Comparison of ENCODE assay signal across 8 cellular contexts in the genomic region with DNA sequence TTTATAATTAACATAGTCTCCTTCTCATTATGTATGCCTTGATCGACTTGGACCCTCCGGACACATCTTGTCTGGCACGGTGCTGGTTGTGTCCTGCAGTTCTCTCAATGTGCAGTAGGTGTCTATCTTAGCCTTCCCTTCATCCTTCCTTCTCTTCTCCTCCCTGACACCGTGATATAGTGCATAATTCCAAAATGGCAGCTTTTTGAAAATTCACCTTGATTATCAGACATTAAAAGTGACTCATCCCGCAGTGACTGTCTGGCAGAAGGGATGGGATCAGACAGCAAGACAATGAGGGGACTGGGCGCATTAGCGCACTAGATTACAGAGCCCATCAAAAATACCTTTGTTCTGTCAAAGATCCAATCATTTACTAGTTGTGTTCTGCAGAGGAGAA.
A peak's percentile ranks its signal among the peaks of the same experiment; 100 is the strongest.
DNase-seq lines count a peak whose midpoint lies in the region; ATAC-seq and TF ChIP-seq lines count a peak whose summit lies in the region.

No MANE protein-coding gene starts in this region.

- TF ChIP-seq CTCF in GM23338 (conservative IDR thresholded peaks at IDR 0.05; ENCODE audit: low read depth in 2 of 2), result peak; percentile 78 to 85
- no peak for TF ChIP-seq CTCF in lung (IDR thresholded peaks at IDR 0.05; ENCODE audit: control extremely low read depth, extremely low read depth)
- no peak for TF ChIP-seq CTCF in natural killer cell (IDR thresholded peaks at IDR 0.05)

- WGBS in lung, 2 donors, result 37 to 38% methylated on average over 7 of the region's 7 CpGs

- no peaks in the 10 kb centered on the region for H4K20me1 ChIP-seq in GM23338 (replicated peaks; ENCODE audit: insufficient read depth)

- H3K4me3 Mint-ChIP-seq in GM23338, result no peak overlapping the region
- no peak overlapping the region for H3K4me3 Mint-ChIP-seq in natural killer cell

- no peaks in the 10 kb centered on the region for H3K9me3 ChIP-seq in lung (ENCODE audit: control insufficient read depth in 2 of 2, insufficient read depth in 1 of 2, low read length in 1 of 2)

- no peaks in the 10 kb centered on the region for H3K79me2 ChIP-seq in GM23338 (replicated peaks; ENCODE audit: insufficient read depth)

- H3K9me2 ChIP-seq in GM23338 (ENCODE audit: insufficient read depth), result no peaks in the 10 kb centered on the region

- H3K4me3 ChIP-seq in GM23338 (no peak overlapping the region), lung (no peak overlapping the region)

- H3K4me1 ChIP-seq in GM23338 (ENCODE audit: insufficient read depth) (no peaks in the 10 kb centered on the region), lung (ENCODE audit: control insufficient read depth in 2 of 2, insufficient read depth in 2 of 2, low read length in 2 of 2) (no peaks in the 10 kb centered on the region)

- H3F3A ChIP-seq in GM23338 (replicated peaks; ENCODE audit: low read depth), result no peaks in the 10 kb centered on the region

- H3K36me3 ChIP-seq in GM23338 (ENCODE audit: insufficient read depth), result no peaks in the 10 kb centered on the region
- H3K36me3 ChIP-seq in lung (ENCODE audit: control insufficient read depth in 2 of 2, insufficient read depth in 2 of 2, low read length in 2 of 2), result no peaks in the 10 kb centered on the region

- ATAC-seq in GM23338 (peak; percentile 93), lung (ENCODE audit: insufficient read depth, low FRiP score) (peak; percentile 89), GM18520 (IDR thresholded peaks at IDR 0.05; ENCODE audit: unreplicated experiment) (no peak), natural killer cell (no peak)

- H3K36me3 Mint-ChIP-seq in GM23338 (ENCODE audit: low read depth) (no peaks in the 10 kb centered on the region), natural killer cell (no peaks in the 10 kb centered on the region)

- H3K27ac Mint-ChIP-seq in GM23338, result no peak overlapping the region
- no peak overlapping the region for H3K27ac Mint-ChIP-seq in natural killer cell

- no peaks in the 10 kb centered on the region for H3K4me1 Mint-ChIP-seq in GM23338
- peaks cover 4 to 5% of the 10 kb centered on the region in 2 donors for H3K4me1 Mint-ChIP-seq in natural killer cell

- no peak overlapping the region for H2AFZ ChIP-seq in GM23338

- intact Hi-C loops in natural killer cell (cut with micrococcal nuclease), result no loop called here

- H3K27me3 ChIP-seq in GM23338 (ENCODE audit: insufficient read depth), result no peaks in the 10 kb centered on the region
- H3K27me3 ChIP-seq in lung (ENCODE audit: control insufficient read depth, insufficient read depth), result no peaks in the 10 kb centered on the region

- H3K27me3 Mint-ChIP-seq in GM23338 (ENCODE audit: insufficient read depth, low read depth, poor library complexity) (peaks cover 2% of the 10 kb centered on the region), natural killer cell (ENCODE audit: low read depth in 2 of 2) (no peaks in the 10 kb centered on the region)

- H3K9me3 Mint-ChIP-seq in GM23338 (no peaks in the 10 kb centered on the region), natural killer cell (no peaks in the 10 kb centered on the region)

- no peak overlapping the region for H3K27ac ChIP-seq in GM23338 (ENCODE audit: low read depth)
- H3K27ac ChIP-seq in lung (ENCODE audit: low read depth in 1 of 2, low read length in 1 of 2), result no peak overlapping the region

- DNase-seq in CMK (ENCODE audit: low read depth) (peak; percentile 18), GM23338 (ENCODE audit: low spot score) (peak; percentile 62), NCI-H460 (ENCODE audit: extremely low read depth, low read depth) (peak; percentile 40), cerebellum (ENCODE audit: low spot score) (peak; percentile 12), lung (ENCODE audit: low spot score) (no peak), OCI-M2 (lab: John Stamatoyannopoulos, UW; ENCODE audit: unreplicated experiment) (no peak), natural killer cell (no peak)

- no peak overlapping the region for H3K4me2 ChIP-seq in GM23338

TF ChIP-seq in GM23338, 12 proteins besides CTCF, POLR2A, EP300 and RAD21 (continues in another document):
- TF ChIP-seq, protein P1, sequence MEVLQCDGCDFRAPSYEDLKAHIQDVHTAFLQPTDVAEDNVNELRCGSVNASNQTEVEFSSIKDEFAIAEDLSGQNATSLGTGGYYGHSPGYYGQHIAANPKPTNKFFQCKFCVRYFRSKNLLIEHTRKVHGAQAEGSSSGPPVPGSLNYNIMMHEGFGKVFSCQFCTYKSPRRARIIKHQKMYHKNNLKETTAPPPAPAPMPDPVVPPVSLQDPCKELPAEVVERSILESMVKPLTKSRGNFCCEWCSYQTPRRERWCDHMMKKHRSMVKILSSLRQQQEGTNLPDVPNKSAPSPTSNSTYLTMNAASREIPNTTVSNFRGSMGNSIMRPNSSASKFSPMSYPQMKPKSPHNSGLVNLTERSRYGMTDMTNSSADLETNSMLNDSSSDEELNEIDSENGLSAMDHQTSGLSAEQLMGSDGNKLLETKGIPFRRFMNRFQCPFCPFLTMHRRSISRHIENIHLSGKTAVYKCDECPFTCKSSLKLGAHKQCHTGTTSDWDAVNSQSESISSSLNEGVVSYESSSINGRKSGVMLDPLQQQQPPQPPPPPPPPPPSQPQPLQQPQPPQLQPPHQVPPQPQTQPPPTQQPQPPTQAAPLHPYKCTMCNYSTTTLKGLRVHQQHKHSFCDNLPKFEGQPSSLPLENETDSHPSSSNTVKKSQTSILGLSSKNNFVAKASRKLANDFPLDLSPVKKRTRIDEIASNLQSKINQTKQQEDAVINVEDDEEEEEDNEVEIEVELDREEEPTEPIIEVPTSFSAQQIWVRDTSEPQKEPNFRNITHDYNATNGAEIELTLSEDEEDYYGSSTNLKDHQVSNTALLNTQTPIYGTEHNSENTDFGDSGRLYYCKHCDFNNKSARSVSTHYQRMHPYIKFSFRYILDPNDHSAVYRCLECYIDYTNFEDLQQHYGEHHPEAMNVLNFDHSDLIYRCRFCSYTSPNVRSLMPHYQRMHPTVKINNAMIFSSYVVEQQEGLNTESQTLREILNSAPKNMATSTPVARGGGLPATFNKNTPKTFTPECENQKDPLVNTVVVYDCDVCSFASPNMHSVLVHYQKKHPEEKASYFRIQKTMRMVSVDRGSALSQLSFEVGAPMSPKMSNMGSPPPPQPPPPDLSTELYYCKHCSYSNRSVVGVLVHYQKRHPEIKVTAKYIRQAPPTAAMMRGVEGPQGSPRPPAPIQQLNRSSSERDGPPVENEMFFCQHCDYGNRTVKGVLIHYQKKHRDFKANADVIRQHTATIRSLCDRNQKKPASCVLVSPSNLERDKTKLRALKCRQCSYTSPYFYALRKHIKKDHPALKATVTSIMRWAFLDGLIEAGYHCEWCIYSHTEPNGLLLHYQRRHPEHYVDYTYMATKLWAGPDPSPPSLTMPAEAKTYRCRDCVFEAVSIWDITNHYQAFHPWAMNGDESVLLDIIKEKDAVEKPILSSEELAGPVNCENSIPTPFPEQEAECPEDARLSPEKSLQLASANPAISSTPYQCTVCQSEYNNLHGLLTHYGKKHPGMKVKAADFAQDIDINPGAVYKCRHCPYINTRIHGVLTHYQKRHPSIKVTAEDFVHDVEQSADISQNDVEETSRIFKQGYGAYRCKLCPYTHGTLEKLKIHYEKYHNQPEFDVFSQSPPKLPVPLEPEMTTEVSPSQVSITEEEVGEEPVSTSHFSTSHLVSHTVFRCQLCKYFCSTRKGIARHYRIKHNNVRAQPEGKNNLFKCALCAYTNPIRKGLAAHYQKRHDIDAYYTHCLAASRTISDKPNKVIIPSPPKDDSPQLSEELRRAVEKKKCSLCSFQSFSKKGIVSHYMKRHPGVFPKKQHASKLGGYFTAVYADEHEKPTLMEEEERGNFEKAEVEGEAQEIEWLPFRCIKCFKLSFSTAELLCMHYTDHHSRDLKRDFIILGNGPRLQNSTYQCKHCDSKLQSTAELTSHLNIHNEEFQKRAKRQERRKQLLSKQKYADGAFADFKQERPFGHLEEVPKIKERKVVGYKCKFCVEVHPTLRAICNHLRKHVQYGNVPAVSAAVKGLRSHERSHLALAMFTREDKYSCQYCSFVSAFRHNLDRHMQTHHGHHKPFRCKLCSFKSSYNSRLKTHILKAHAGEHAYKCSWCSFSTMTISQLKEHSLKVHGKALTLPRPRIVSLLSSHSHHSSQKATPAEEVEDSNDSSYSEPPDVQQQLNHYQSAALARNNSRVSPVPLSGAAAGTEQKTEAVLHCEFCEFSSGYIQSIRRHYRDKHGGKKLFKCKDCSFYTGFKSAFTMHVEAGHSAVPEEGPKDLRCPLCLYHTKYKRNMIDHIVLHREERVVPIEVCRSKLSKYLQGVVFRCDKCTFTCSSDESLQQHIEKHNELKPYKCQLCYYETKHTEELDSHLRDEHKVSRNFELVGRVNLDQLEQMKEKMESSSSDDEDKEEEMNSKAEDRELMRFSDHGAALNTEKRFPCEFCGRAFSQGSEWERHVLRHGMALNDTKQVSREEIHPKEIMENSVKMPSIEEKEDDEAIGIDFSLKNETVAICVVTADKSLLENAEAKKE (CRISPR knock-in tag; IDR thresholded peaks at IDR 0.05), result no peak
- TF ChIP-seq EZH2phosphoT487 (IDR thresholded peaks at IDR 0.05; ENCODE audit: unreplicated experiment), result no peak
- no peak for TF ChIP-seq JUNB (IDR thresholded peaks at IDR 0.05; ENCODE audit: unreplicated experiment)
- TF ChIP-seq NANOG (IDR thresholded peaks at IDR 0.05; ENCODE audit: borderline replicate concordance), result no peak
- TF ChIP-seq CREB1 (CRISPR knock-in tag; IDR thresholded peaks at IDR 0.05; ENCODE audit: low read depth), result no peak
- TF ChIP-seq, protein P2, sequence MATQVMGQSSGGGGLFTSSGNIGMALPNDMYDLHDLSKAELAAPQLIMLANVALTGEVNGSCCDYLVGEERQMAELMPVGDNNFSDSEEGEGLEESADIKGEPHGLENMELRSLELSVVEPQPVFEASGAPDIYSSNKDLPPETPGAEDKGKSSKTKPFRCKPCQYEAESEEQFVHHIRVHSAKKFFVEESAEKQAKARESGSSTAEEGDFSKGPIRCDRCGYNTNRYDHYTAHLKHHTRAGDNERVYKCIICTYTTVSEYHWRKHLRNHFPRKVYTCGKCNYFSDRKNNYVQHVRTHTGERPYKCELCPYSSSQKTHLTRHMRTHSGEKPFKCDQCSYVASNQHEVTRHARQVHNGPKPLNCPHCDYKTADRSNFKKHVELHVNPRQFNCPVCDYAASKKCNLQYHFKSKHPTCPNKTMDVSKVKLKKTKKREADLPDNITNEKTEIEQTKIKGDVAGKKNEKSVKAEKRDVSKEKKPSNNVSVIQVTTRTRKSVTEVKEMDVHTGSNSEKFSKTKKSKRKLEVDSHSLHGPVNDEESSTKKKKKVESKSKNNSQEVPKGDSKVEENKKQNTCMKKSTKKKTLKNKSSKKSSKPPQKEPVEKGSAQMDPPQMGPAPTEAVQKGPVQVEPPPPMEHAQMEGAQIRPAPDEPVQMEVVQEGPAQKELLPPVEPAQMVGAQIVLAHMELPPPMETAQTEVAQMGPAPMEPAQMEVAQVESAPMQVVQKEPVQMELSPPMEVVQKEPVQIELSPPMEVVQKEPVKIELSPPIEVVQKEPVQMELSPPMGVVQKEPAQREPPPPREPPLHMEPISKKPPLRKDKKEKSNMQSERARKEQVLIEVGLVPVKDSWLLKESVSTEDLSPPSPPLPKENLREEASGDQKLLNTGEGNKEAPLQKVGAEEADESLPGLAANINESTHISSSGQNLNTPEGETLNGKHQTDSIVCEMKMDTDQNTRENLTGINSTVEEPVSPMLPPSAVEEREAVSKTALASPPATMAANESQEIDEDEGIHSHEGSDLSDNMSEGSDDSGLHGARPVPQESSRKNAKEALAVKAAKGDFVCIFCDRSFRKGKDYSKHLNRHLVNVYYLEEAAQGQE (IDR thresholded peaks at IDR 0.05; ENCODE audit: unreplicated experiment), result no peak

Comparison
In these comparisons a context has a peak if more than half of its experiments do, and no peak if none do; other contexts are left out.
1. DNase-seq: peak in CMK (single experiment), GM23338 (single experiment), NCI-H460 (single experiment) and cerebellum (single experiment); none in lung (single experiment), OCI-M2 (single experiment) and natural killer cell (single experiment).
2. ATAC-seq: peak in GM23338 (single experiment) and lung (single experiment); none in GM18520 (single experiment) and natural killer cell (0 of 3).
3. CTCF ChIP-seq: peak in GM23338 (2 of 2); none in lung (single experiment) and natural killer cell (single experiment).